1 cellular context compared by ENCODE assay signal in the genomic region with DNA sequence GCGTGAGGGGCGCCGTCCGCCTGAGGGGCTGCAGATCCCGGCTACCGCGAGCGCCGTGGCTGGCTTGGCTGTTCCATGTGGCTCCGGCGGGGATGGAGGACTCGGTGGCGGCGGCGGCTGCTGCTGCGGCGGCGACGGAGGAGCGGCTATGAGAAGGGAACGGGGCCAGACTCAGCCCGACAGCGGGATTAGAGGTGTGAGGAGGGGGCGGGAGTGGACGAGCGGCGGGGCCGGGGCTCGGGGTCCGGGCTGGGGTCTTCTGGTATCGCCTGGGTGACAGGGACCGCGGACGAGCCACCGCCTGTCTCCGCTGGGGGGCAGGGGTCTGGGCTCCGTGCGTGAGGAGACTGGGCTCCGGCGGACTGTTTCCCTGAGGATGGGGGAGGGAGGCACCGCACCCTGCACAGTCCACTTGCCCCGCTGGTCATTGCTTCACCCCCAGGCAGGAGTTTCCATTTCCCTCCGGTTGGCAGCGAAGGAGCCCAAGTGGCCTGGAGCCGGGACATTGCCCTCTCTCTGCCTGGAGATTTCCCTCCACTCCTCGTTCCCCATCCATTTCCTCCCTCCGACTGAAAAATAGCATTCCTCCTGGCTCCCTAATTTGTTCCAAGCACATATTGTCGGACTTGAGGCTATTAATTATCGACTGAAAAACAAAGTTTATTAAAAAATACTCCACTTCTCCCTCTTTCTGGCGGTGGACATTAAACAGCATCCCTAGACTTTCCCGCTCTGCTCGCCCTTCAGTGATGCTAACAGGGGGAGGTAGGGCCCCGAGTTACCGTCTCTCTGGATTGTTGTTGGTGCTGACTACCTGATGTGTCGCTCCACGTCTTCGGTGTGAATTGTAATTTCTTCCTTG.
TF ChIP-seq lines count a peak whose summit lies in the region.

No MANE protein-coding gene starts in this region.

TF ChIP-seq in GM12878, 131 proteins besides CTCF, POLR2A, EP300 and RAD21 (continued from another document):
- TF ChIP-seq, protein P1, sequence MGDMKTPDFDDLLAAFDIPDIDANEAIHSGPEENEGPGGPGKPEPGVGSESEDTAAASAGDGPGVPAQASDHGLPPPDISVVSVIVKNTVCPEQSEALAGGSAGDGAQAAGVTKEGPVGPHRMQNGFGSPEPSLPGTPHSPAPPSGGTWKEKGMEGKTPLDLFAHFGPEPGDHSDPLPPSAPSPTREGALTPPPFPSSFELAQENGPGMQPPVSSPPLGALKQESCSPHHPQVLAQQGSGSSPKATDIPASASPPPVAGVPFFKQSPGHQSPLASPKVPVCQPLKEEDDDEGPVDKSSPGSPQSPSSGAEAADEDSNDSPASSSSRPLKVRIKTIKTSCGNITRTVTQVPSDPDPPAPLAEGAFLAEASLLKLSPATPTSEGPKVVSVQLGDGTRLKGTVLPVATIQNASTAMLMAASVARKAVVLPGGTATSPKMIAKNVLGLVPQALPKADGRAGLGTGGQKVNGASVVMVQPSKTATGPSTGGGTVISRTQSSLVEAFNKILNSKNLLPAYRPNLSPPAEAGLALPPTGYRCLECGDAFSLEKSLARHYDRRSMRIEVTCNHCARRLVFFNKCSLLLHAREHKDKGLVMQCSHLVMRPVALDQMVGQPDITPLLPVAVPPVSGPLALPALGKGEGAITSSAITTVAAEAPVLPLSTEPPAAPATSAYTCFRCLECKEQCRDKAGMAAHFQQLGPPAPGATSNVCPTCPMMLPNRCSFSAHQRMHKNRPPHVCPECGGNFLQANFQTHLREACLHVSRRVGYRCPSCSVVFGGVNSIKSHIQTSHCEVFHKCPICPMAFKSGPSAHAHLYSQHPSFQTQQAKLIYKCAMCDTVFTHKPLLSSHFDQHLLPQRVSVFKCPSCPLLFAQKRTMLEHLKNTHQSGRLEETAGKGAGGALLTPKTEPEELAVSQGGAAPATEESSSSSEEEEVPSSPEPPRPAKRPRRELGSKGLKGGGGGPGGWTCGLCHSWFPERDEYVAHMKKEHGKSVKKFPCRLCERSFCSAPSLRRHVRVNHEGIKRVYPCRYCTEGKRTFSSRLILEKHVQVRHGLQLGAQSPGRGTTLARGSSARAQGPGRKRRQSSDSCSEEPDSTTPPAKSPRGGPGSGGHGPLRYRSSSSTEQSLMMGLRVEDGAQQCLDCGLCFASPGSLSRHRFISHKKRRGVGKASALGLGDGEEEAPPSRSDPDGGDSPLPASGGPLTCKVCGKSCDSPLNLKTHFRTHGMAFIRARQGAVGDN (IDR thresholded peaks at IDR 0.05), result no peak
- no peak for TF ChIP-seq CUX1 (IDR thresholded peaks at IDR 0.05; ENCODE audit: insufficient replicate concordance, low read depth, low read length)
- no peak for TF ChIP-seq ZNF217 (IDR thresholded peaks at IDR 0.05)
- no peak for TF ChIP-seq SREBF1 (IDR thresholded peaks at IDR 0.05; ENCODE audit: low read length)
- TF ChIP-seq KLF5 (IDR thresholded peaks at IDR 0.05; ENCODE audit: partially characterized antibody), result no peak
- TF ChIP-seq RELB (IDR thresholded peaks at IDR 0.05; ENCODE audit: low read depth), result 0 out of 2 replicates have a peak, but pooled peaks have one; percentile 18
- TF ChIP-seq MEF2B (IDR thresholded peaks at IDR 0.05; ENCODE audit: partially characterized antibody, poor library complexity, severe bottlenecking), result peak; percentile 30
- TF ChIP-seq GABPA (IDR thresholded peaks at IDR 0.05; ENCODE audit: low read depth), result no peak
- TF ChIP-seq MLLT1 (IDR thresholded peaks at IDR 0.05), result peak; percentile 72
- TF ChIP-seq KDM1A (IDR thresholded peaks at IDR 0.05; ENCODE audit: borderline replicate concordance), result no peak
- TF ChIP-seq, protein P2, sequence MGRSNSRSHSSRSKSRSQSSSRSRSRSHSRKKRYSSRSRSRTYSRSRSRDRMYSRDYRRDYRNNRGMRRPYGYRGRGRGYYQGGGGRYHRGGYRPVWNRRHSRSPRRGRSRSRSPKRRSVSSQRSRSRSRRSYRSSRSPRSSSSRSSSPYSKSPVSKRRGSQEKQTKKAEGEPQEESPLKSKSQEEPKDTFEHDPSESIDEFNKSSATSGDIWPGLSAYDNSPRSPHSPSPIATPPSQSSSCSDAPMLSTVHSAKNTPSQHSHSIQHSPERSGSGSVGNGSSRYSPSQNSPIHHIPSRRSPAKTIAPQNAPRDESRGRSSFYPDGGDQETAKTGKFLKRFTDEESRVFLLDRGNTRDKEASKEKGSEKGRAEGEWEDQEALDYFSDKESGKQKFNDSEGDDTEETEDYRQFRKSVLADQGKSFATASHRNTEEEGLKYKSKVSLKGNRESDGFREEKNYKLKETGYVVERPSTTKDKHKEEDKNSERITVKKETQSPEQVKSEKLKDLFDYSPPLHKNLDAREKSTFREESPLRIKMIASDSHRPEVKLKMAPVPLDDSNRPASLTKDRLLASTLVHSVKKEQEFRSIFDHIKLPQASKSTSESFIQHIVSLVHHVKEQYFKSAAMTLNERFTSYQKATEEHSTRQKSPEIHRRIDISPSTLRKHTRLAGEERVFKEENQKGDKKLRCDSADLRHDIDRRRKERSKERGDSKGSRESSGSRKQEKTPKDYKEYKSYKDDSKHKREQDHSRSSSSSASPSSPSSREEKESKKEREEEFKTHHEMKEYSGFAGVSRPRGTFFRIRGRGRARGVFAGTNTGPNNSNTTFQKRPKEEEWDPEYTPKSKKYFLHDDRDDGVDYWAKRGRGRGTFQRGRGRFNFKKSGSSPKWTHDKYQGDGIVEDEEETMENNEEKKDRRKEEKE (IDR thresholded peaks at IDR 0.05), result no peak
- TF ChIP-seq MXI1 (IDR thresholded peaks at IDR 0.05; ENCODE audit: low read depth, low read length), result 0 out of 2 replicates have a peak, but pooled peaks have one; percentile 28
- TF ChIP-seq SUPT20H (IDR thresholded peaks at IDR 0.05; ENCODE audit: borderline replicate concordance, control insufficient read depth, low read depth, low read length), result no peak
- TF ChIP-seq BHLHE40 (IDR thresholded peaks at IDR 0.05; ENCODE audit: borderline replicate concordance in 1 of 2, low read depth in 2 of 2, low read length in 1 of 2), result 0 out of 4 replicates have a peak, but pooled peaks of 1 of the 2 experiments have one; percentile 13
- 0 out of 2 replicates have a peak, but pooled peaks have one; percentile 1 for TF ChIP-seq SMAD5 (IDR thresholded peaks at IDR 0.05; ENCODE audit: low read depth)
- no peak for TF ChIP-seq ZNF622 (IDR thresholded peaks at IDR 0.05)
- TF ChIP-seq SIN3A (IDR thresholded peaks at IDR 0.05; ENCODE audit: low read depth, low read length), result 0 out of 2 replicates have a peak, but pooled peaks have one; percentile 55
- TF ChIP-seq IRF4 (IDR thresholded peaks at IDR 0.05; ENCODE audit: low read depth, low read length), result no peak
- 0 out of 4 replicates have a peak, but pooled peaks of 1 of the 2 experiments have one; percentile 33 for TF ChIP-seq IKZF2 (IDR thresholded peaks at IDR 0.05)
- no peak for TF ChIP-seq NR2C1 (IDR thresholded peaks at IDR 0.05)
